1 cellular context compared by ENCODE assay signal in the genomic region with DNA sequence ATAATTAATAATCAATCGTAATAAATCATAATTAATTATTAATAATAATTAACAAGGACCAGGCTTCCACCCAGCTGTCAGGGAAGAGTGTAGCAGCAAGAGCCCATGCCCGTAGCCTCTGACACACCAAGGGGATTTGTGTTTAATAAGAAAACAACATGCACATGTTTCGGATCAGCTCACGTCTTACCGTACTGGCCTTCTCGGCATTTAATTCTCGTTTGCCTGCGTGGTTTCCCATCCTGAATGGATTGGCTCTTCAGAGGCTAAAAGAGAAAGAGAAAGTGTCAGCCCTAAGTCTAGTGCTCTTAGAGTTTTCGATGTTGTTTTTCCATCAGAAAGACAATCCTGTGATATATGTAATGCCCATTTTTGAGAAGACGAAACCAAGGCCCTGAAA.
TF ChIP-seq lines count a peak whose summit lies in the region.

No MANE protein-coding gene starts in this region.

TF ChIP-seq in GM23338, 12 proteins besides CTCF, POLR2A, EP300 and RAD21:
- TF ChIP-seq ZNF331 (CRISPR knock-in tag; IDR thresholded peaks at IDR 0.05; ENCODE audit: low read depth) (no peak), CREB1 (CRISPR knock-in tag; IDR thresholded peaks at IDR 0.05; ENCODE audit: low read depth) (no peak), ETS1 (IDR thresholded peaks at IDR 0.05) (no peak), NANOG (IDR thresholded peaks at IDR 0.05; ENCODE audit: borderline replicate concordance) (no peak), EZH2 (IDR thresholded peaks at IDR 0.05; ENCODE audit: low read depth, unreplicated experiment) (no peak), EZH2phosphoT487 (IDR thresholded peaks at IDR 0.05; ENCODE audit: unreplicated experiment) (no peak), ZNF462 (CRISPR knock-in tag; IDR thresholded peaks at IDR 0.05) (no peak), POLR2AphosphoS5 (IDR thresholded peaks at IDR 0.05; ENCODE audit: low read depth) (no peak), STAT1 (IDR thresholded peaks at IDR 0.05; ENCODE audit: unreplicated experiment) (no peak)
- TF ChIP-seq, protein P1, sequence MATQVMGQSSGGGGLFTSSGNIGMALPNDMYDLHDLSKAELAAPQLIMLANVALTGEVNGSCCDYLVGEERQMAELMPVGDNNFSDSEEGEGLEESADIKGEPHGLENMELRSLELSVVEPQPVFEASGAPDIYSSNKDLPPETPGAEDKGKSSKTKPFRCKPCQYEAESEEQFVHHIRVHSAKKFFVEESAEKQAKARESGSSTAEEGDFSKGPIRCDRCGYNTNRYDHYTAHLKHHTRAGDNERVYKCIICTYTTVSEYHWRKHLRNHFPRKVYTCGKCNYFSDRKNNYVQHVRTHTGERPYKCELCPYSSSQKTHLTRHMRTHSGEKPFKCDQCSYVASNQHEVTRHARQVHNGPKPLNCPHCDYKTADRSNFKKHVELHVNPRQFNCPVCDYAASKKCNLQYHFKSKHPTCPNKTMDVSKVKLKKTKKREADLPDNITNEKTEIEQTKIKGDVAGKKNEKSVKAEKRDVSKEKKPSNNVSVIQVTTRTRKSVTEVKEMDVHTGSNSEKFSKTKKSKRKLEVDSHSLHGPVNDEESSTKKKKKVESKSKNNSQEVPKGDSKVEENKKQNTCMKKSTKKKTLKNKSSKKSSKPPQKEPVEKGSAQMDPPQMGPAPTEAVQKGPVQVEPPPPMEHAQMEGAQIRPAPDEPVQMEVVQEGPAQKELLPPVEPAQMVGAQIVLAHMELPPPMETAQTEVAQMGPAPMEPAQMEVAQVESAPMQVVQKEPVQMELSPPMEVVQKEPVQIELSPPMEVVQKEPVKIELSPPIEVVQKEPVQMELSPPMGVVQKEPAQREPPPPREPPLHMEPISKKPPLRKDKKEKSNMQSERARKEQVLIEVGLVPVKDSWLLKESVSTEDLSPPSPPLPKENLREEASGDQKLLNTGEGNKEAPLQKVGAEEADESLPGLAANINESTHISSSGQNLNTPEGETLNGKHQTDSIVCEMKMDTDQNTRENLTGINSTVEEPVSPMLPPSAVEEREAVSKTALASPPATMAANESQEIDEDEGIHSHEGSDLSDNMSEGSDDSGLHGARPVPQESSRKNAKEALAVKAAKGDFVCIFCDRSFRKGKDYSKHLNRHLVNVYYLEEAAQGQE (IDR thresholded peaks at IDR 0.05; ENCODE audit: unreplicated experiment): no peak
